In genomic region chr15:76259392-76259791, GRCh38 we compare ENCODE assay signal across 38 cellular contexts.
"Had no signal": no experiment of that assay in that cellular context is flagged by ENCODE, and none has a peak within 500 bp of the region (broad histone marks: within the 10 kb centered on the region; RNA-seq: fewer than 3 reads in every experiment).

No MANE protein-coding gene starts in this region.

- H3K4me3 ChIP-seq: Peyer's patch had no signal

- H3K27ac ChIP-seq: brain microvascular endothelial cell, KMS-11, Peyer's patch, WERI-Rb-1 had no signal

- DNase-seq: activated CD4-positive, alpha-beta memory T cell treated with anti-CD3 and anti-CD28 coated beads, Interleukin-2, amount 10 ng/mL, durations not matched to agents 7 days and 5 days; activated CD4-positive, alpha-beta T cell treated with anti-CD3 and anti-CD28 coated beads for 1 hour; activated CD4-positive, alpha-beta T cell treated with anti-CD3 and anti-CD28 coated beads for 48 hours; activated CD4-positive, CD25-positive, alpha-beta regulatory T cell; activated CD8-positive, alpha-beta memory T cell treated with anti-CD3 and anti-CD28 coated beads for 24 hours; activated CD8-positive, alpha-beta memory T cell treated with anti-CD3 and anti-CD28 coated beads, Interleukin-2, amount 10 ng/mL, durations not matched to agents 7 days and 5 days; activated CD8-positive, alpha-beta memory T cell treated with anti-CD3 and anti-CD28 coated beads, Interleukin-2, amount 50 U/mL, for 48 hours; activated effector memory CD4-positive, alpha-beta T cell treated with anti-CD3 and anti-CD28 coated beads, Interleukin-2, amount 50 U/mL, for 16 hours; activated naive CD4-positive, alpha-beta T cell; activated naive CD8-positive, alpha-beta T cell treated with anti-CD3 and anti-CD28 coated beads, Interleukin-2, amount 50 U/mL, for 24 hours; activated T-cell treated with anti-CD3 and anti-CD28 coated beads, Interleukin-2, amount 50 U/mL, for 72 hours; anterior cingulate cortex; brain microvascular endothelial cell; central memory CD4-positive, alpha-beta T cell; MM.1S; MV-4-11; NCI-H1092; NCI-H1436 treated with DMSO at 0.1 percent for 48 hours; NCI-H1694 treated with DMSO at 0.1 percent for 48 hours; NCI-H2029; NCI-H345; NCI-H510A; NCI-H526; NCI-H748 treated with DMSO at 0.1 percent for 48 hours; NK-92 treated with Interleukin-12 subunit alpha and Interleukin-12 subunit beta, amount 100 ng/mL, for 24 hours; PC-3; Peyer's patch; RPMI8226; SIG-M5; SW 1271; T-helper 1 cell; T-helper 2 cell; T-helper 9 cell; WERI-Rb-1 had no signal

- ATAC-seq: activated CD8-positive, alpha-beta memory T cell treated with anti-CD3 and anti-CD28 coated beads, Interleukin-2, amount 10 ng/mL, durations not matched to agents 7 days and 5 days; activated T-cell treated with anti-CD3 and anti-CD28 coated beads, Interleukin-2, amount 50 U/mL, for 72 hours; activated T-helper 17 cell treated with anti-CD3 and anti-CD28 coated beads, Interleukin-2, amount 50 U/mL, for 72 hours; PC-3; SK-N-SH treated with all-trans-retinoic acid at 6 μM for 48 hours had no signal

- H3K27me3 Mint-ChIP-seq: activated CD4-positive, alpha-beta memory T cell treated with anti-CD3 and anti-CD28 coated beads, Interleukin-2, amount 10 ng/mL, durations not matched to agents 7 days and 5 days; activated CD8-positive, alpha-beta memory T cell treated with anti-CD3 and anti-CD28 coated beads, Interleukin-2, amount 10 ng/mL, durations not matched to agents 7 days and 5 days; activated naive CD8-positive, alpha-beta T cell; activated naive CD8-positive, alpha-beta T cell treated with anti-CD3 and anti-CD28 coated beads, Interleukin-2, amount 50 U/mL, for 24 hours; activated T-helper 17 cell treated with anti-CD3 and anti-CD28 coated beads, Interleukin-2, amount 50 U/mL, for 72 hours had no signal

- H3K27ac Mint-ChIP-seq: activated CD4-positive, alpha-beta memory T cell treated with anti-CD3 and anti-CD28 coated beads, Interleukin-2, amount 10 ng/mL, durations not matched to agents 7 days and 5 days; activated CD8-positive, alpha-beta memory T cell treated with anti-CD3 and anti-CD28 coated beads, Interleukin-2, amount 10 ng/mL, durations not matched to agents 7 days and 5 days; activated naive CD8-positive, alpha-beta T cell; activated naive CD8-positive, alpha-beta T cell treated with anti-CD3 and anti-CD28 coated beads, Interleukin-2, amount 50 U/mL, for 24 hours; activated T-cell treated with anti-CD3 and anti-CD28 coated beads, Interleukin-2, amount 50 U/mL, for 72 hours; activated T-helper 17 cell treated with anti-CD3 and anti-CD28 coated beads, Interleukin-2, amount 50 U/mL, for 72 hours had no signal

- H3K4me2 ChIP-seq: KMS-11 had no signal

- H3K27me3 ChIP-seq: brain microvascular endothelial cell, Peyer's patch had no signal

- H3K4me1 Mint-ChIP-seq: activated naive CD8-positive, alpha-beta T cell treated with anti-CD3 and anti-CD28 coated beads, Interleukin-2, amount 50 U/mL, for 24 hours; activated T-helper 17 cell treated with anti-CD3 and anti-CD28 coated beads, Interleukin-2, amount 50 U/mL, for 72 hours had no signal

- H3K9me3 Mint-ChIP-seq: activated T-helper 17 cell treated with anti-CD3 and anti-CD28 coated beads, Interleukin-2, amount 50 U/mL, for 72 hours had no signal

- H3K9ac ChIP-seq: KMS-11 had no signal

- H3K4me3 Mint-ChIP-seq: activated CD4-positive, alpha-beta memory T cell treated with anti-CD3 and anti-CD28 coated beads, Interleukin-2, amount 10 ng/mL, durations not matched to agents 7 days and 5 days; activated CD8-positive, alpha-beta memory T cell treated with anti-CD3 and anti-CD28 coated beads, Interleukin-2, amount 10 ng/mL, durations not matched to agents 7 days and 5 days; activated naive CD8-positive, alpha-beta T cell; activated naive CD8-positive, alpha-beta T cell treated with anti-CD3 and anti-CD28 coated beads, Interleukin-2, amount 50 U/mL, for 24 hours; activated T-cell treated with anti-CD3 and anti-CD28 coated beads, Interleukin-2, amount 50 U/mL, for 72 hours; activated T-helper 17 cell treated with anti-CD3 and anti-CD28 coated beads, Interleukin-2, amount 50 U/mL, for 72 hours had no signal

- H3K4me1 ChIP-seq: Peyer's patch had no signal
